In the genomic region with DNA sequence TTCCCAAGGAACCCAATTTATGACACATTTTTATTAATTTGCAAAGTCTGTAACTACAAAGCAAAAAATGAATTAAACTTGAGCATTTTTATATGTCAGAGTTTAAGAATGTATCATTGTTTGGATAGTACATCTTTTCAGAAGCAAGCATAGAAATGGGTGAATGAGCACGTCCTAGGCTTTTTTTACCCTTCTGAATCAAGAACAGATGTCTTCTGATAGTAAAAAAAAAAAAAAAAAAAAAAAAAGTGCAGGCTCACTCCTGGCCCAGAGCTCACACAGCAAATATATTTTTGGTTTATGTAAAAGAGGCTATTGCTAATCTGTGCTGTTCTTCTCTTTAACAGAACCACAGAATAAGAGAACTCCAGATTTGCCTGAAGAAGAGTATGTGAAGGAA, we compare ENCODE assay signal across 12 cellular contexts. TPM values are rescaled to one million over a fixed set of nuclear protein-coding genes. Genes with fewer than 3 reads are reported as not detected.
A peak's percentile ranks its signal among the peaks of the same experiment; 100 is the strongest.
DNase-seq lines count a peak whose midpoint lies in the region; ATAC-seq, FAIRE-seq and TF ChIP-seq lines count a peak whose summit lies in the region.
"Had no signal": no experiment of that assay in that cellular context is flagged by ENCODE, and none has a peak within 500 bp of the region (broad histone marks: within the 10 kb centered on the region; RNA-seq: fewer than 3 reads in every experiment).

No MANE protein-coding gene starts in this region.

- no TSS peak for BruUV-seq in GM12878 (replicated peaks; lab: Mats Ljungman, UMichigan)

- H3K9me3 ChIP-seq in CD4-positive, alpha-beta T cell (ENCODE audit: control insufficient read depth, low read length) = no peaks in the 10 kb centered on the region
- H3K9me3 ChIP-seq in Karpas-422 (ENCODE audit: low read length) (no peaks in the 10 kb centered on the region), GM12878 (replicated peaks; ENCODE audit: control insufficient read depth, insufficient read depth, low read length) (no peaks in the 10 kb centered on the region), esophagus muscularis mucosa (no peaks in the 10 kb centered on the region)
- H3K9me3 ChIP-seq: gastrocnemius medialis had no signal

- 30% methylated on average over 1 of the region's 1 CpG for WGBS in GM12878 (ENCODE audit: insufficient coverage, insufficient replicate concordance, low lambda C conversion rate, missing lambda C conversion rate)
- WGBS in esophagus muscularis mucosa = 40% methylated on average over 1 of the region's 1 CpG

- FAIRE-seq in GM12878 (lab: Jason Lieb, UNC) = no peak
- FAIRE-seq: D721Med had no signal

- in situ Hi-C loops in GM12878 (cut with MboI) = no loop called here

- H3K9me2 ChIP-seq in Karpas-422 (replicated peaks; ENCODE audit: insufficient read depth, low read length) = no peaks in the 10 kb centered on the region

- RAD21 ChIA-PET in GM12878 (lab: Charles Lee; ENCODE audit: unreplicated experiment) = interaction anchor here (0.6 to 1.5 kb wide), 2 partner anchors 33 to 118 kb away, joined by 3 to 4 read pairs; no protein-coding TSS in a partner anchor

- TF ChIP-seq POLR2A in GM12878 (IDR thresholded peaks at IDR 0.05; ENCODE audit: low read depth, low read length) (no peak), esophagus muscularis mucosa (IDR thresholded peaks at IDR 0.05; ENCODE audit: low read depth) (no peak)

- intact Hi-C loops in CD4-positive, alpha-beta T cell (cut with DNase I, micrococcal nuclease) = no loop called here
- intact Hi-C loops in GM12878 (cut with micrococcal nuclease; ENCODE audit: unreplicated experiment) = loop anchor here (10.0 kb wide), 1 partner anchor 1541 kb away; the partner anchor contains the start of genes MON1B and SYCE1L
- intact Hi-C loops in esophagus muscularis mucosa (cut with DNase I) = no loop called here

- CTCF ChIA-PET in CD4-positive, alpha-beta T cell (lab: Charles Lee) = interaction anchor here (1.6 kb wide), 1 partner anchor 137 kb away, joined by 3 read pairs; no protein-coding TSS in a partner anchor
- CTCF ChIA-PET in GM12878 (lab: Yijun Ruan, JAX) = interaction anchor here (0.7 to 2.2 kb wide), 2 partner anchors 182 to 183 kb away, joined by 4 to 8 read pairs; no protein-coding TSS in a partner anchor

- peak overlapping the region; percentile 70 for H3K4me3 Mint-ChIP-seq in CD4-positive, alpha-beta T cell
- H3K4me3 Mint-ChIP-seq in natural killer cell treated with Interleukin-12 subunit alpha and Interleukin-12 subunit beta and Interleukin-15 and Interleukin-18, amount 100 ng/mL, for 72 hours = peak overlapping the region; percentile 52

- H3K9ac ChIP-seq in Karpas-422 (ENCODE audit: low read length) (peak overlapping the region; percentile 66), GM12878 (ENCODE audit: control insufficient read depth, insufficient read depth, low read length) (no peak overlapping the region)

- H3K36me3 ChIP-seq in Karpas-422 (ENCODE audit: insufficient read depth, low read length) = peaks cover 45% of the 10 kb centered on the region
- peaks cover 6 to 18% of the 10 kb centered on the region in 2 experiments; a peak in 3 of 4 replicates for H3K36me3 ChIP-seq in GM12878 (ENCODE audit: control insufficient read depth in 2 of 2, insufficient read depth in 2 of 2, low read length in 1 of 2)
- peaks cover 41 to 49% (median 46%) of the 10 kb centered on the region in 4 donors for H3K36me3 ChIP-seq in esophagus muscularis mucosa

- no peaks in the 10 kb centered on the region for H3K27me3 Mint-ChIP-seq in CD4-positive, alpha-beta T cell
- no peaks in the 10 kb centered on the region for H3K27me3 Mint-ChIP-seq in natural killer cell treated with Interleukin-12 subunit alpha and Interleukin-12 subunit beta and Interleukin-15 and Interleukin-18, amount 100 ng/mL, for 72 hours

- H2AFZ ChIP-seq in Karpas-422 (ENCODE audit: low read length) (no peak overlapping the region), GM12878 (ENCODE audit: control insufficient read depth, low read depth, low read length) (no peak overlapping the region)

- POLR2A ChIA-PET in CD4-positive, alpha-beta T cell (lab: Charles Lee) = no interaction called here
- POLR2A ChIA-PET in GM12878 (lab: Charles Lee) = no interaction called here

- H3K27ac Mint-ChIP-seq in CD4-positive, alpha-beta T cell = peak overlapping the region; percentile 100
- peak overlapping the region; percentile 7 to 92 for H3K27ac Mint-ChIP-seq in natural killer cell treated with Interleukin-12 subunit alpha and Interleukin-12 subunit beta and Interleukin-15 and Interleukin-18, amount 100 ng/mL, for 72 hours

- H3K27ac ChIP-seq in CD4-positive, alpha-beta T cell (ENCODE audit: low read depth, low read length) = no peak overlapping the region
- H3K27ac ChIP-seq in Karpas-422 (ENCODE audit: low read length) (peak overlapping the region; percentile 92), GM12878 (ENCODE audit: control insufficient read depth, insufficient read depth) (peak overlapping the region; percentile 10; the same call in 1 of the 2 replicates), esophagus muscularis mucosa (replicated peaks in 1 of 4) (no peak overlapping the region)

- no peak for DNase-seq in CD4-positive, alpha-beta T cell
- peak; percentile 80 for DNase-seq in Karpas-422
- DNase-seq in GM12878 (ENCODE audit: low read depth, low spot score) = no peak
- no peak for DNase-seq in natural killer cell treated with Interleukin-12 subunit alpha and Interleukin-12 subunit beta and Interleukin-15 and Interleukin-18, amount 100 ng/mL, for 72 hours (ENCODE audit: low spot score)
- no peak for DNase-seq in esophagus muscularis mucosa (ENCODE audit: extremely low spot score)
- DNase-seq: gastrocnemius medialis, NCI-H187 treated with DMSO at 0.1 percent for 48 hours, occipital lobe had no signal

- H3K79me2 ChIP-seq in Karpas-422 (ENCODE audit: low read length) (peaks cover 83% of the 10 kb centered on the region), GM12878 (ENCODE audit: control insufficient read depth, insufficient read depth, low read length) (peaks cover 54% of the 10 kb centered on the region)

- no peaks in the 10 kb centered on the region for H3K27me3 ChIP-seq in CD4-positive, alpha-beta T cell (ENCODE audit: control insufficient read depth, insufficient read depth, low read length)
- H3K27me3 ChIP-seq in Karpas-422 (ENCODE audit: low read length) (no peaks in the 10 kb centered on the region), GM12878 (replicated peaks in 1 of 2; ENCODE audit: control insufficient read depth in 2 of 2, insufficient read depth in 2 of 2, low read length in 1 of 2) (no peaks in the 10 kb centered on the region), esophagus muscularis mucosa (no peaks in the 10 kb centered on the region)
- H3K27me3 ChIP-seq: gastrocnemius medialis had no signal

- peak overlapping the region; percentile 55 for H3K4me3 ChIP-seq in Karpas-422 (ENCODE audit: low read length)
- 0 out of 2 replicates have a peak overlapping the region, but pooled peaks have one; percentile 8 for H3K4me3 ChIP-seq in GM12878
- no peak overlapping the region for H3K4me3 ChIP-seq in esophagus muscularis mucosa
- H3K4me3 ChIP-seq: gastrocnemius medialis had no signal

- no peak for TF ChIP-seq RAD21 in GM12878 (IDR thresholded peaks at IDR 0.05; ENCODE audit: insufficient read depth, low read depth, low read length)

- SMC1A ChIA-PET in GM12878 (lab: Charles Lee; ENCODE audit: uncharacterized antibody, unreplicated experiment) = no interaction called here

- no peak for TF ChIP-seq EP300 in GM12878 (IDR thresholded peaks at IDR 0.05; ENCODE audit: borderline replicate concordance in 1 of 2, control insufficient read depth in 1 of 2, low read depth in 2 of 2, low read length in 2 of 2)
- TF ChIP-seq EP300 in esophagus muscularis mucosa (IDR thresholded peaks at IDR 0.05) = no peak

- no peak for ATAC-seq in CD4-positive, alpha-beta T cell (ENCODE audit: poor library complexity)
- ATAC-seq in GM12878 = no peak
- ATAC-seq in natural killer cell treated with Interleukin-12 subunit alpha and Interleukin-12 subunit beta and Interleukin-15 and Interleukin-18, amount 100 ng/mL, for 72 hours = no peak
- ATAC-seq in GM19035 (IDR thresholded peaks at IDR 0.05; ENCODE audit: unreplicated experiment) = no peak
- no peak for ATAC-seq in GM18868 (IDR thresholded peaks at IDR 0.05; ENCODE audit: unreplicated experiment)
- ATAC-seq: gastrocnemius medialis had no signal

- TF ChIP-seq CTCF in CD4-positive, alpha-beta T cell (IDR thresholded peaks at IDR 0.05) = no peak
- TF ChIP-seq CTCF in GM12878 (IDR thresholded peaks at IDR 0.05 in 2 of 3, conservative IDR thresholded peaks at IDR 0.05 in 1 of 3; ENCODE audit: control insufficient read depth in 2 of 3, extremely low read depth in 1 of 3, insufficient read depth in 1 of 3, low read depth in 3 of 3, low read length in 3 of 3) = no peak
- no peak for TF ChIP-seq CTCF in esophagus muscularis mucosa (IDR thresholded peaks at IDR 0.05)

- H4K20me1 ChIP-seq in Karpas-422 (ENCODE audit: insufficient read depth, low read depth, low read length) = peaks cover 5% of the 10 kb centered on the region; the same call in 1 of the 2 replicates
- no peaks in the 10 kb centered on the region; the same call in 1 of the 2 replicates for H4K20me1 ChIP-seq in GM12878 (ENCODE audit: control insufficient read depth, insufficient read depth)

- peaks cover 69% of the 10 kb centered on the region for H3K4me1 Mint-ChIP-seq in CD4-positive, alpha-beta T cell (ENCODE audit: low read depth)
- peaks cover 45 to 56% of the 10 kb centered on the region in 2 donors for H3K4me1 Mint-ChIP-seq in natural killer cell treated with Interleukin-12 subunit alpha and Interleukin-12 subunit beta and Interleukin-15 and Interleukin-18, amount 100 ng/mL, for 72 hours (ENCODE audit: low read depth in 2 of 2)

- H3K36me3 Mint-ChIP-seq in CD4-positive, alpha-beta T cell (ENCODE audit: low read depth) = peaks cover 90% of the 10 kb centered on the region
- H3K36me3 Mint-ChIP-seq in natural killer cell treated with Interleukin-12 subunit alpha and Interleukin-12 subunit beta and Interleukin-15 and Interleukin-18, amount 100 ng/mL, for 72 hours = peaks cover 36% of the 10 kb centered on the region

- peak overlapping the region; percentile 98 for H3K4me2 ChIP-seq in Karpas-422 (ENCODE audit: low read depth, low read length, poor library complexity, severe bottlenecking)
- H3K4me2 ChIP-seq in GM12878 (ENCODE audit: control insufficient read depth, insufficient read depth) = peak overlapping the region; percentile 64

- H3K9me3 Mint-ChIP-seq in CD4-positive, alpha-beta T cell = no peaks in the 10 kb centered on the region
- H3K9me3 Mint-ChIP-seq in natural killer cell treated with Interleukin-12 subunit alpha and Interleukin-12 subunit beta and Interleukin-15 and Interleukin-18, amount 100 ng/mL, for 72 hours = no peaks in the 10 kb centered on the region

- H3K4me1 ChIP-seq in Karpas-422 (ENCODE audit: low read length) = peaks cover 51% of the 10 kb centered on the region
- H3K4me1 ChIP-seq in GM12878 (ENCODE audit: control insufficient read depth, insufficient read depth, low read length) = peaks cover 7% of the 10 kb centered on the region; the same call in 1 of the 2 replicates
- H3K4me1 ChIP-seq in esophagus muscularis mucosa = peaks cover 43 to 54% (median 47%) of the 10 kb centered on the region in 4 donors

RNA-seq across cellular contexts. Expression of gene TERF2IP, which starts 6.4 kb away (rescaled TPM):
- total RNA-seq in CD4-positive, alpha-beta T cell = 100 to 1,000 TPM; 122 to 124 TPM
- total RNA-seq in Karpas-422 (2014; rRNA removed; shearing (Covaris generic); ENCODE audit: low replicate concordance) = 50.2 and 72.0 TPM in 2 replicates
- 35.3 and 37.9 TPM in 2 replicates for total RNA-seq in GM12878 (2013; cell fraction: nucleolus; rRNA removed)
- total RNA-seq in GM12878 (2014; rRNA removed) = 50.2 and 57.8 TPM in 2 replicates
- total RNA-seq in GM12878 (2014; rRNA removed; fragmentation: Illumina TruSeq; extraction: Trizol) = 60.1 and 62.4 TPM in 2 replicates
- total RNA-seq in GM12878 (2021) = 56.5 and 57.4 TPM in 2 replicates
- polyA plus RNA-seq in GM12878 (2011; ENCODE audit: low read depth) = 41.6 TPM
- 50.5 and 73.9 TPM in 2 replicates for polyA plus RNA-seq in GM12878 (2011; rRNA removed)
- 30.7 and 33.4 TPM in 2 replicates for polyA plus RNA-seq in GM12878 (2011; cell fraction: cytosol; rRNA removed)
- polyA plus RNA-seq in GM12878 (2011; cell fraction: nucleus; rRNA removed) = 29.1 and 39.8 TPM in 2 replicates
- polyA plus RNA-seq in GM12878 (2012) = 65.6 and 72.2 TPM in 2 replicates
- 77.9 and 103 TPM in 2 replicates for polyA plus RNA-seq in GM12878 (2014; fragmentation: Illumina TruSeq; extraction: Trizol)
- 10 to 100 TPM; 19.6 to 40.6 TPM for polyA plus RNA-seq in GM12878 (2014; fragmentation: Nextera tagmentation; extraction: Ambion mirVana)
- 51.8 and 52.3 TPM in 2 replicates for polyA plus RNA-seq in GM12878 (2014; rRNA removed)
- 10 to 100 TPM; 86.4 to 93.1 TPM for polyA plus RNA-seq in GM12878 (2016; fragmentation: Nextera tagmentation; extraction: Ambion mirVana)
- 9.9 and 12.1 TPM in 2 replicates for polyA minus RNA-seq in GM12878 (2011; rRNA and poly(A)+ RNA removed)
- polyA minus RNA-seq in GM12878 (2011; cell fraction: cytosol; rRNA and poly(A)+ RNA removed) = 13.0 and 13.1 TPM in 2 replicates
- polyA minus RNA-seq in GM12878 (2011; cell fraction: nucleus; rRNA and poly(A)+ RNA removed) = 14.3 and 21.2 TPM in 2 replicates
- total RNA-seq in natural killer cell treated with Interleukin-12 subunit alpha and Interleukin-12 subunit beta and Interleukin-15 and Interleukin-18, amount 100 ng/mL, for 72 hours = 100 to 1,000 TPM in 1 of 2 donors, 10 to 100 TPM in 1; 77.9 to 116 TPM
- 10 to 100 TPM; 62.3 to 83.7 (median 64.1) TPM for total RNA-seq in esophagus muscularis mucosa

RNA-seq across cellular contexts. Expression of gene KARS1, which starts 6.5 kb away (rescaled TPM):
- 100 to 1,000 TPM; 151 to 153 TPM for total RNA-seq in CD4-positive, alpha-beta T cell
- 137 and 158 TPM in 2 replicates for total RNA-seq in Karpas-422 (2014; rRNA removed; shearing (Covaris generic); ENCODE audit: low replicate concordance)
- total RNA-seq in GM12878 (2013; cell fraction: nucleolus; rRNA removed) = 78.7 and 85.6 TPM in 2 replicates
- total RNA-seq in GM12878 (2014; rRNA removed) = 216 and 234 TPM in 2 replicates
- 235 and 238 TPM in 2 replicates for total RNA-seq in GM12878 (2014; rRNA removed; fragmentation: Illumina TruSeq; extraction: Trizol)
- total RNA-seq in GM12878 (2021) = 194 and 195 TPM in 2 replicates
- 105 TPM for polyA plus RNA-seq in GM12878 (2011; ENCODE audit: low read depth)
- 187 and 198 TPM in 2 replicates for polyA plus RNA-seq in GM12878 (2011; rRNA removed)
- polyA plus RNA-seq in GM12878 (2011; cell fraction: cytosol; rRNA removed) = 131 and 137 TPM in 2 replicates
- polyA plus RNA-seq in GM12878 (2011; cell fraction: nucleus; rRNA removed) = 87.4 and 93.4 TPM in 2 replicates
- polyA plus RNA-seq in GM12878 (2012) = 130 and 131 TPM in 2 replicates
- 280 and 301 TPM in 2 replicates for polyA plus RNA-seq in GM12878 (2014; fragmentation: Illumina TruSeq; extraction: Trizol)
- polyA plus RNA-seq in GM12878 (2014; fragmentation: Nextera tagmentation; extraction: Ambion mirVana) = 100 to 1,000 TPM; 187 to 207 TPM
- 184 and 201 TPM in 2 replicates for polyA plus RNA-seq in GM12878 (2014; rRNA removed)
- 100 to 1,000 TPM; 304 to 312 TPM for polyA plus RNA-seq in GM12878 (2016; fragmentation: Nextera tagmentation; extraction: Ambion mirVana)
- 131 and 168 TPM in 2 replicates for polyA minus RNA-seq in GM12878 (2011; rRNA and poly(A)+ RNA removed)
- polyA minus RNA-seq in GM12878 (2011; cell fraction: cytosol; rRNA and poly(A)+ RNA removed) = 35.9 and 55.2 TPM in 2 replicates
- 35.3 and 61.6 TPM in 2 replicates for polyA minus RNA-seq in GM12878 (2011; cell fraction: nucleus; rRNA and poly(A)+ RNA removed)
- total RNA-seq in natural killer cell treated with Interleukin-12 subunit alpha and Interleukin-12 subunit beta and Interleukin-15 and Interleukin-18, amount 100 ng/mL, for 72 hours = 100 to 1,000 TPM; 198 to 239 TPM
- 100 to 1,000 TPM in 3 of 4 donors, 10 to 100 TPM in 1; 95.1 to 120 (median 102) TPM for total RNA-seq in esophagus muscularis mucosa

RNA-seq across cellular contexts. Expression of gene CPHXL2, which starts 22.9 kb away (rescaled TPM):
- not detected for total RNA-seq in CD4-positive, alpha-beta T cell
- not detected in 2 replicates for total RNA-seq in Karpas-422 (2014; rRNA removed; shearing (Covaris generic); ENCODE audit: low replicate concordance)
- not detected in 2 replicates for total RNA-seq in GM12878 (2013; cell fraction: nucleolus; rRNA removed)
- total RNA-seq in GM12878 (2014; rRNA removed) = not detected in 2 replicates
- not detected in 2 replicates for total RNA-seq in GM12878 (2014; rRNA removed; fragmentation: Illumina TruSeq; extraction: Trizol)
- not detected in 2 replicates for total RNA-seq in GM12878 (2021)
- polyA plus RNA-seq in GM12878 (2011; ENCODE audit: low read depth) = not detected
- polyA plus RNA-seq in GM12878 (2011; rRNA removed) = not detected in 2 replicates
- not detected in 2 replicates for polyA plus RNA-seq in GM12878 (2011; cell fraction: cytosol; rRNA removed)
- not detected in 2 replicates for polyA plus RNA-seq in GM12878 (2011; cell fraction: nucleus; rRNA removed)
- polyA plus RNA-seq in GM12878 (2012) = 0.08 TPM in 1 of 2 replicates, not detected in the other
- not detected in 2 replicates for polyA plus RNA-seq in GM12878 (2014; fragmentation: Illumina TruSeq; extraction: Trizol)
- polyA plus RNA-seq in GM12878 (2014; fragmentation: Nextera tagmentation; extraction: Ambion mirVana) = not detected
- polyA plus RNA-seq in GM12878 (2014; rRNA removed) = not detected in 2 replicates
- not detected for polyA plus RNA-seq in GM12878 (2016; fragmentation: Nextera tagmentation; extraction: Ambion mirVana)
- not detected in 2 replicates for polyA minus RNA-seq in GM12878 (2011; rRNA and poly(A)+ RNA removed)
- polyA minus RNA-seq in GM12878 (2011; cell fraction: cytosol; rRNA and poly(A)+ RNA removed) = not detected in 2 replicates
- polyA minus RNA-seq in GM12878 (2011; cell fraction: nucleus; rRNA and poly(A)+ RNA removed) = not detected in 2 replicates
- total RNA-seq in natural killer cell treated with Interleukin-12 subunit alpha and Interleukin-12 subunit beta and Interleukin-15 and Interleukin-18, amount 100 ng/mL, for 72 hours = not detected
- not detected for total RNA-seq in esophagus muscularis mucosa
- total RNA-seq: cerebellum, gastrocnemius medialis, occipital lobe had no signal

RNA-seq across cellular contexts. Expression of gene ADAT1, which starts 30.8 kb away (rescaled TPM):
- total RNA-seq in CD4-positive, alpha-beta T cell = 10 to 100 TPM; 46.7 to 47.6 TPM
- 58.4 and 97.3 TPM in 2 replicates for total RNA-seq in Karpas-422 (2014; rRNA removed; shearing (Covaris generic); ENCODE audit: low replicate concordance)
- 83.5 and 88.1 TPM in 2 replicates for total RNA-seq in GM12878 (2013; cell fraction: nucleolus; rRNA removed)
- 61.7 and 72.9 TPM in 2 replicates for total RNA-seq in GM12878 (2014; rRNA removed)
- total RNA-seq in GM12878 (2014; rRNA removed; fragmentation: Illumina TruSeq; extraction: Trizol) = 66.3 and 70.3 TPM in 2 replicates
- 70.0 and 72.3 TPM in 2 replicates for total RNA-seq in GM12878 (2021)
- polyA plus RNA-seq in GM12878 (2011; ENCODE audit: low read depth) = 17.9 TPM
- polyA plus RNA-seq in GM12878 (2011; rRNA removed) = 28.2 and 34.8 TPM in 2 replicates
- 46.9 and 48.7 TPM in 2 replicates for polyA plus RNA-seq in GM12878 (2011; cell fraction: cytosol; rRNA removed)
- 20.0 and 33.1 TPM in 2 replicates for polyA plus RNA-seq in GM12878 (2011; cell fraction: nucleus; rRNA removed)
- polyA plus RNA-seq in GM12878 (2012) = 29.3 and 30.7 TPM in 2 replicates
- 77.4 and 86.7 TPM in 2 replicates for polyA plus RNA-seq in GM12878 (2014; fragmentation: Illumina TruSeq; extraction: Trizol)
- polyA plus RNA-seq in GM12878 (2014; fragmentation: Nextera tagmentation; extraction: Ambion mirVana) = 10 to 100 TPM; 26.2 to 29.5 TPM
- polyA plus RNA-seq in GM12878 (2014; rRNA removed) = 39.5 and 49.9 TPM in 2 replicates
- polyA plus RNA-seq in GM12878 (2016; fragmentation: Nextera tagmentation; extraction: Ambion mirVana) = 10 to 100 TPM; 43.9 to 65.2 TPM
- polyA minus RNA-seq in GM12878 (2011; rRNA and poly(A)+ RNA removed) = 67.9 and 68.8 TPM in 2 replicates
- polyA minus RNA-seq in GM12878 (2011; cell fraction: cytosol; rRNA and poly(A)+ RNA removed) = 16.3 and 19.5 TPM in 2 replicates
- polyA minus RNA-seq in GM12878 (2011; cell fraction: nucleus; rRNA and poly(A)+ RNA removed) = 26.2 and 42.5 TPM in 2 replicates
- 10 to 100 TPM; 41.3 to 64.2 TPM for total RNA-seq in natural killer cell treated with Interleukin-12 subunit alpha and Interleukin-12 subunit beta and Interleukin-15 and Interleukin-18, amount 100 ng/mL, for 72 hours
- total RNA-seq in esophagus muscularis mucosa = 10 to 100 TPM; 17.0 to 33.6 (median 22.7) TPM

RNA-seq across cellular contexts. Expression of gene DUXB, which starts 47.3 kb away (rescaled TPM):
- total RNA-seq in CD4-positive, alpha-beta T cell = not detected
- total RNA-seq in Karpas-422 (2014; rRNA removed; shearing (Covaris generic); ENCODE audit: low replicate concordance) = not detected in 2 replicates
- not detected in 2 replicates for total RNA-seq in GM12878 (2013; cell fraction: nucleolus; rRNA removed)
- total RNA-seq in GM12878 (2014; rRNA removed) = not detected in 2 replicates
- total RNA-seq in GM12878 (2014; rRNA removed; fragmentation: Illumina TruSeq; extraction: Trizol) = not detected in 2 replicates
- total RNA-seq in GM12878 (2021) = not detected in 2 replicates
- polyA plus RNA-seq in GM12878 (2011; ENCODE audit: low read depth) = not detected
- 0.05 TPM in 1 of 2 replicates, not detected in the other for polyA plus RNA-seq in GM12878 (2011; rRNA removed)
- not detected in 2 replicates for polyA plus RNA-seq in GM12878 (2011; cell fraction: cytosol; rRNA removed)
- not detected in 2 replicates for polyA plus RNA-seq in GM12878 (2011; cell fraction: nucleus; rRNA removed)
- polyA plus RNA-seq in GM12878 (2012) = not detected in 2 replicates
- not detected in 2 replicates for polyA plus RNA-seq in GM12878 (2014; fragmentation: Illumina TruSeq; extraction: Trizol)
- polyA plus RNA-seq in GM12878 (2014; fragmentation: Nextera tagmentation; extraction: Ambion mirVana) = not detected
- not detected in 2 replicates for polyA plus RNA-seq in GM12878 (2014; rRNA removed)
- polyA plus RNA-seq in GM12878 (2016; fragmentation: Nextera tagmentation; extraction: Ambion mirVana) = not detected
- not detected in 2 replicates for polyA minus RNA-seq in GM12878 (2011; rRNA and poly(A)+ RNA removed)
- not detected in 2 replicates for polyA minus RNA-seq in GM12878 (2011; cell fraction: cytosol; rRNA and poly(A)+ RNA removed)
- not detected in 2 replicates for polyA minus RNA-seq in GM12878 (2011; cell fraction: nucleus; rRNA and poly(A)+ RNA removed)
- total RNA-seq in natural killer cell treated with Interleukin-12 subunit alpha and Interleukin-12 subunit beta and Interleukin-15 and Interleukin-18, amount 100 ng/mL, for 72 hours = not detected
- not detected for total RNA-seq in esophagus muscularis mucosa
- total RNA-seq: cerebellum, gastrocnemius medialis, occipital lobe had no signal

Comparison
In these comparisons a context has a peak if more than half of its experiments do, and no peak if none do; other contexts are left out.
1. H3K27ac ChIP-seq: peak in Karpas-422 (single experiment) and GM12878 (single experiment); none in CD4-positive, alpha-beta T cell (single experiment) and esophagus muscularis mucosa (0 of 4).
2. H3K4me3 ChIP-seq: peak in Karpas-422 (single experiment) and GM12878 (single experiment); none in esophagus muscularis mucosa (0 of 4).